8 cellular contexts compared by ENCODE assay signal in the genomic region with DNA sequence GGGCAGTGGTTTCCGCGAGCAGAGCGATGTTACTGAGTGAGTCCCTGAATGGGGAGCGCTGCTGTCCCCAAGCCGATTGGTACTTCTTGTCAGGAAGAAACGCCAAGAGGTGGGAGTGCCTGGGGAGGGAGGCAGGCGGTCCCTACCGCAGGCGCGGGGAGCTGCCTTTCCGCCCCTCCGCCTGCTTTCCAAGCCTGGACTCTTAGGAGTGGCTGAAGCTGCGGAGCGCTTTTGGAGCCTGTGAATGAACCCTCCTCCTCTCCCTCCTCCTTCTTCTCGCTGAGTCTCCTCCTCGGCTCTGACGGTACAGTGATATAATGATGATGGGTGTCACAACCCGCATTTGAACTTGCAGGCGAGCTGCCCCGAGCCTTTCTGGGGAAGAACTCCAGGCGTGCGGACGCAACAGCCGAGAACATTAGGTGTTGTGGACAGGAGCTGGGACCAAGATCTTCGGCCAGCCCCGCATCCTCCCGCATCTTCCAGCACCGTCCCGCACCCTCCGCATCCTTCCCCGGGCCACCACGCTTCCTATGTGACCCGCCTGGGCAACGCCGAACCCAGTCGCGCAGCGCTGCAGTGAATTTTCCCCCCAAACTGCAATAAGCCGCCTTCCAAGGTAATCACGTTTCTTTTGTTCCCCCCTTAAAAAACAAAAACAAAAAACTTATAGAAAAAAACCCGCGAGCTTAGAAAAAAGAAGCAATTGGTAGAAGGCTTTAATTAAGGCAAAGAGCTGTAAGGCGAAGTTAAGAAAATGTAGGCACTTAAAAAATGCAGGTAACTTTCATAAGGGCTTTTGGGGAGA. TPM values are rescaled to one million over a fixed set of nuclear protein-coding genes. Genes with fewer than 3 reads are reported as not detected.
DNase-seq lines count a peak whose midpoint lies in the region; ATAC-seq and TF ChIP-seq lines count a peak whose summit lies in the region.

TSS of gene VCAN (plus strand) at position 340 of the 808 bp plus-strand sequence. CDS start 11,775 bp downstream, outside the sequence.

- H3K27ac Mint-ChIP-seq in activated CD8-positive, alpha-beta T cell treated with anti-CD3 and anti-CD28 coated beads, Interleukin-2, amount 10 ng/mL, durations not matched to agents 7 days and 5 days, result no peak within 1 kb of the TSS
- peak within 1 kb of the TSS; percentile 98 for H3K27ac Mint-ChIP-seq in nephron progenitor cell

- peak within 1 kb of the TSS; percentile 81 for H3K4me3 Mint-ChIP-seq in activated CD8-positive, alpha-beta T cell treated with anti-CD3 and anti-CD28 coated beads, Interleukin-2, amount 10 ng/mL, durations not matched to agents 7 days and 5 days
- H3K4me3 Mint-ChIP-seq in nephron progenitor cell, result peak within 1 kb of the TSS; percentile 94

- CTCF ChIA-PET in BJ (lab: Yijun Ruan, JAX), result interaction anchor here (0.6 to 1.1 kb wide), 4 partner anchors 24 to 1116 kb away, joined by 3 to 5 read pairs (median 3); no protein-coding TSS in a partner anchor
- CTCF ChIA-PET in activated CD8-positive, alpha-beta T cell treated with anti-CD3 and anti-CD28 coated beads, Interleukin-2, amount 10 ng/mL, durations not matched to agents 7 days and 5 days (lab: Charles Lee), result interaction anchor here (1.0 kb wide), 2 partner anchors 261 to 835 kb away, joined by 3 read pairs; no protein-coding TSS in a partner anchor

- TF ChIP-seq EP300 in gastroesophageal sphincter (IDR thresholded peaks at IDR 0.05), result no peak

- 1 to 6% methylated on average over 7 to 15 of the region's 43 CpGs for WGBS in gastroesophageal sphincter (ENCODE audit: low coverage in 1 of 2), 2 donors

- H3K4me1 Mint-ChIP-seq in activated CD8-positive, alpha-beta T cell treated with anti-CD3 and anti-CD28 coated beads, Interleukin-2, amount 10 ng/mL, durations not matched to agents 7 days and 5 days (ENCODE audit: low read depth), result peaks cover 38% of the 10 kb centered on the region
- peaks cover 66% of the 10 kb centered on the region for H3K4me1 Mint-ChIP-seq in nephron progenitor cell

- peak within 1 kb of the TSS; percentile 59 for H3K4me3 ChIP-seq in BJ (ENCODE audit: low read depth, low read length)
- peak within 1 kb of the TSS; percentile 31 to 56 for H3K4me3 ChIP-seq in gastroesophageal sphincter

- no peak for ATAC-seq in activated CD8-positive, alpha-beta T cell treated with anti-CD3 and anti-CD28 coated beads, Interleukin-2, amount 10 ng/mL, durations not matched to agents 7 days and 5 days
- peak; percentile 47 for ATAC-seq in gastroesophageal sphincter
- no peak for ATAC-seq in HG03139 (IDR thresholded peaks at IDR 0.05; ENCODE audit: unreplicated experiment)
- ATAC-seq in GM19463 (IDR thresholded peaks at IDR 0.05; ENCODE audit: unreplicated experiment), result no peak

- POLR2A ChIA-PET in BJ (lab: Charles Lee), result no interaction called here
- POLR2A ChIA-PET in activated CD8-positive, alpha-beta T cell treated with anti-CD3 and anti-CD28 coated beads, Interleukin-2, amount 10 ng/mL, durations not matched to agents 7 days and 5 days (lab: Charles Lee), result no interaction called here

- H3K27ac ChIP-seq in gastroesophageal sphincter, result peak within 1 kb of the TSS in 3 of 4 donors; percentile 78 to 80 (median 78)

- H3K36me3 ChIP-seq in BJ (ENCODE audit: control insufficient read depth, insufficient read depth, low read length), result no peaks in the 10 kb centered on the region
- no peaks in the 10 kb centered on the region for H3K36me3 ChIP-seq in gastroesophageal sphincter

- H3K9me3 Mint-ChIP-seq in activated CD8-positive, alpha-beta T cell treated with anti-CD3 and anti-CD28 coated beads, Interleukin-2, amount 10 ng/mL, durations not matched to agents 7 days and 5 days (ENCODE audit: insufficient read depth), result no peaks in the 10 kb centered on the region
- no peaks in the 10 kb centered on the region for H3K9me3 Mint-ChIP-seq in nephron progenitor cell

- H3K36me3 Mint-ChIP-seq in activated CD8-positive, alpha-beta T cell treated with anti-CD3 and anti-CD28 coated beads, Interleukin-2, amount 10 ng/mL, durations not matched to agents 7 days and 5 days (ENCODE audit: low read depth), result no peaks in the 10 kb centered on the region
- peaks cover 4% of the 10 kb centered on the region for H3K36me3 Mint-ChIP-seq in nephron progenitor cell (ENCODE audit: low read depth)

- no peak for TF ChIP-seq CTCF in BJ (IDR thresholded peaks at IDR 0.05; ENCODE audit: insufficient read depth, low read depth, low read length)
- no peak for TF ChIP-seq CTCF in gastroesophageal sphincter (IDR thresholded peaks at IDR 0.05)
- TF ChIP-seq CTCF in nephron progenitor cell (IDR thresholded peaks at IDR 0.05), result no peak

- TF ChIP-seq POLR2A in gastroesophageal sphincter (IDR thresholded peaks at IDR 0.05), result peak; percentile 31 to 41

- H3K4me1 ChIP-seq in gastroesophageal sphincter, result peaks cover 0 to 51% (median 19%) of the 10 kb centered on the region in 3 donors

- H3K27me3 Mint-ChIP-seq in activated CD8-positive, alpha-beta T cell treated with anti-CD3 and anti-CD28 coated beads, Interleukin-2, amount 10 ng/mL, durations not matched to agents 7 days and 5 days (ENCODE audit: low read depth), result peaks cover 78% of the 10 kb centered on the region
- H3K27me3 Mint-ChIP-seq in nephron progenitor cell (ENCODE audit: low read depth, poor library complexity), result peaks cover 3% of the 10 kb centered on the region

- H3K9me3 ChIP-seq in gastroesophageal sphincter, result no peaks in the 10 kb centered on the region

- peaks cover 10% of the 10 kb centered on the region for H3K27me3 ChIP-seq in BJ (ENCODE audit: control insufficient read depth, insufficient read depth, low read length)
- H3K27me3 ChIP-seq in gastroesophageal sphincter, result peaks cover 87% of the 10 kb centered on the region

- DNase-seq in BJ (ENCODE audit: low read depth) (no peak), HT1080 (ENCODE audit: low read depth) (peak; percentile 37), nephron progenitor cell (peak; percentile 69), NCI-H2196 (lab: John Stamatoyannopoulos, UW; ENCODE audit: unreplicated experiment) (no peak)
- DNase-seq in activated CD8-positive, alpha-beta T cell treated with anti-CD3 and anti-CD28 coated beads, Interleukin-2, amount 10 ng/mL, durations not matched to agents 7 days and 5 days, result no peak

RNA-seq across cellular contexts. Expression of gene VCAN, which starts in this region (rescaled TPM):
- polyA plus RNA-seq in BJ (2011; rRNA removed), result 22.2 and 38.0 TPM in 2 replicates
- polyA minus RNA-seq in BJ (2011; rRNA and poly(A)+ RNA removed), result 38.6 and 52.2 TPM in 2 replicates
- 7.5 and 7.8 TPM in 2 replicates for total RNA-seq in HT1080 (2014; rRNA removed; shearing (Covaris generic))
- polyA plus RNA-seq in HT1080 (2015; cell fraction: cytosol; rRNA removed), result 1.5 and 3.5 TPM in 2 replicates
- polyA plus RNA-seq in HT1080 (2015; cell fraction: nucleus; rRNA removed), result 72.5 and 73.9 TPM in 2 replicates
- under 1 TPM; 0.03 to 0.39 TPM for total RNA-seq in activated CD8-positive, alpha-beta T cell treated with anti-CD3 and anti-CD28 coated beads, Interleukin-2, amount 10 ng/mL, durations not matched to agents 7 days and 5 days
- total RNA-seq in gastroesophageal sphincter, result 100 to 1,000 TPM in 1 of 4 donors, 10 to 100 TPM in 3; 26.8 to 148 (median 65.8) TPM

Comparison
In these comparisons a context has a peak if more than half of its experiments do, and no peak if none do; other contexts are left out.
1. DNase-seq: peak in HT1080 (single experiment) and nephron progenitor cell (single experiment); none in BJ (single experiment), activated CD8-positive, alpha-beta T cell treated with anti-CD3 and anti-CD28 coated beads, Interleukin-2, amount 10 ng/mL, durations not matched to agents 7 days and 5 days (single experiment) and NCI-H2196 (single experiment).